ENCODE assay signal across 8 cellular contexts in genomic region chr12:51025182-51025747, GRCh38. TPM values are rescaled to one million over a fixed set of nuclear protein-coding genes. Genes with fewer than 3 reads are reported as not detected.
DNase-seq lines count a peak whose midpoint lies in the region; FAIRE-seq and TF ChIP-seq lines count a peak whose summit lies in the region.

No MANE protein-coding gene starts in this region.

- DNase-seq in GM12865 (ENCODE audit: low read depth) (no peak), OCI-LY7 (ENCODE audit: low spot score) (no peak), endothelial cell (ENCODE audit: low spot score) (no peak), anterior cingulate cortex (lab: John Stamatoyannopoulos, UW) (no peak), dedifferentiated amniotic fluid mesenchymal stem cell (ENCODE audit: extremely low spot score) (no peak), urothelium cell line (ENCODE audit: low spot score) (no peak), NCI-H2196 (lab: John Stamatoyannopoulos, UW; ENCODE audit: unreplicated experiment) (no peak)

- H3K27me3 Mint-ChIP-seq in endothelial cell (ENCODE audit: unreplicated experiment) = peaks cover 4% of the 10 kb centered on the region

- H3K36me3 Mint-ChIP-seq in endothelial cell (ENCODE audit: low read depth, unreplicated experiment) = no peaks in the 10 kb centered on the region

- H3K4me1 ChIP-seq in OCI-LY7 (ENCODE audit: insufficient read depth, low read length, poor library complexity, severe bottlenecking) (peaks cover 40% of the 10 kb centered on the region), parathyroid adenoma (peaks cover 9% of the 10 kb centered on the region)

- H3K9me2 ChIP-seq in OCI-LY7 (ENCODE audit: insufficient read depth, low read length) = no peaks in the 10 kb centered on the region

- H3K4me3 Mint-ChIP-seq in endothelial cell (ENCODE audit: unreplicated experiment) = peak overlapping the region; percentile 96

- H3K9me3 Mint-ChIP-seq in endothelial cell (ENCODE audit: unreplicated experiment) = no peaks in the 10 kb centered on the region

- H3K4me1 Mint-ChIP-seq in endothelial cell (ENCODE audit: unreplicated experiment) = peaks cover 34% of the 10 kb centered on the region

- H2AFZ ChIP-seq in OCI-LY7 (ENCODE audit: low read length) = peak overlapping the region; percentile 79
- H2AFZ ChIP-seq in parathyroid adenoma = peak overlapping the region; percentile 94

- H3K27ac ChIP-seq in OCI-LY7 (ENCODE audit: low read depth, low read length, poor library complexity, severe bottlenecking) (peak overlapping the region; percentile 33), parathyroid adenoma (peak overlapping the region; percentile 95)

- H3K79me2 ChIP-seq in OCI-LY7 (ENCODE audit: insufficient read depth, low read depth, low read length) (peaks cover 55% of the 10 kb centered on the region), parathyroid adenoma (peaks cover 44% of the 10 kb centered on the region)

- peak overlapping the region; percentile 70 for H3K9ac ChIP-seq in parathyroid adenoma

- no peaks in the 10 kb centered on the region for H3K27me3 ChIP-seq in parathyroid adenoma (ENCODE audit: control insufficient read depth, insufficient read depth, low read length)

- intact Hi-C loops in OCI-LY7 (cut with micrococcal nuclease; ENCODE audit: unreplicated experiment) = loop anchor here (5.0 kb wide), 1 partner anchor 212 kb away; the partner anchor contains the start of gene DAZAP2

- TF ChIP-seq CTCF in GM12865 (IDR thresholded peaks at IDR 0.05; ENCODE audit: insufficient read depth, low read depth, low read length, missing control alignments) (no peak), OCI-LY7 (conservative IDR thresholded peaks at IDR 0.05; ENCODE audit: low read length) (no peak), endothelial cell (IDR thresholded peaks at IDR 0.05; ENCODE audit: unreplicated experiment) (no peak), parathyroid adenoma (IDR thresholded peaks at IDR 0.05) (no peak)

- H3K4me3 ChIP-seq in GM12865 (ENCODE audit: low read depth, low read length) (peak overlapping the region; percentile 88), OCI-LY7 (ENCODE audit: low read depth, low read length, poor library complexity, severe bottlenecking) (peak overlapping the region; percentile 90), parathyroid adenoma (ENCODE audit: low read depth, low read length) (peak overlapping the region; percentile 93)

- H3K9me3 ChIP-seq in OCI-LY7 (ENCODE audit: low read length) (no peaks in the 10 kb centered on the region), parathyroid adenoma (ENCODE audit: control insufficient read depth, low read length) (no peaks in the 10 kb centered on the region)

- CTCF ChIA-PET in OCI-LY7 (lab: Charles Lee; ENCODE audit: unreplicated experiment) = interaction anchor here (1.4 kb wide), 1 partner anchor 193 kb away, joined by 4 read pairs; the partner anchor contains the start of gene POU6F1

- H4K20me1 ChIP-seq in OCI-LY7 (ENCODE audit: insufficient read depth, low read length) = 0 out of 2 replicates have a peak, but pooled peaks cover 10% of the 10 kb centered on the region

- H3K27ac Mint-ChIP-seq in endothelial cell (ENCODE audit: unreplicated experiment) = peak overlapping the region; percentile 50

- POLR2A ChIA-PET in OCI-LY7 (lab: Charles Lee) = interaction anchor here (0.6 to 1.8 kb wide), 6 partner anchors 11 to 205 kb away, joined by 3 to 8 read pairs (median 4); no protein-coding TSS in a partner anchor

- BruUV-seq in OCI-LY7 (replicated peaks; lab: Mats Ljungman, UMichigan) = TSS peak; percentile 48

- H3K36me3 ChIP-seq in OCI-LY7 (ENCODE audit: insufficient read depth, low read length) (peaks cover 7% of the 10 kb centered on the region; the same call in 1 of the 2 replicates), parathyroid adenoma (ENCODE audit: control insufficient read depth, insufficient read depth, low read length) (no peaks in the 10 kb centered on the region)

- peak overlapping the region; percentile 94 for H3K4me2 ChIP-seq in OCI-LY7 (ENCODE audit: low read length)
- H3K4me2 ChIP-seq in parathyroid adenoma (ENCODE audit: low read length) = peak overlapping the region; percentile 95

- FAIRE-seq in urothelium cell line (lab: Jason Lieb, UNC) = no peak

RNA-seq across cellular contexts. Expression of gene SLC11A2, which starts 0.9 kb away (rescaled TPM):
- 28.2 and 35.0 TPM in 2 replicates for total RNA-seq in OCI-LY7 (2014; rRNA removed; shearing (Covaris generic))
- total RNA-seq in OCI-LY7 (2022) (43.4 and 43.6 TPM in 2 replicates), endothelial cell (ENCODE audit: unreplicated experiment) (47.3 TPM)

RNA-seq across cellular contexts. Expression of gene LETMD1, which starts 22.9 kb away (rescaled TPM):
- total RNA-seq in OCI-LY7 (2014; rRNA removed; shearing (Covaris generic)) = 53.9 and 58.6 TPM in 2 replicates
- total RNA-seq in OCI-LY7 (2022) (103 and 114 TPM in 2 replicates), endothelial cell (ENCODE audit: unreplicated experiment) (32.8 TPM)

RNA-seq across cellular contexts. Expression of gene CSRNP2, which starts 58.1 kb away (rescaled TPM):
- total RNA-seq in OCI-LY7 (2014; rRNA removed; shearing (Covaris generic)) = 10.4 and 11.7 TPM in 2 replicates
- total RNA-seq in OCI-LY7 (2022) (28.6 and 30.1 TPM in 2 replicates), endothelial cell (ENCODE audit: unreplicated experiment) (112 TPM)
